In genomic region chr14:58631720-58632119, GRCh38 we compare ENCODE assay signal across 21 cellular contexts. TPM values are rescaled to one million over a fixed set of nuclear protein-coding genes. Genes with fewer than 3 reads are reported as not detected.
DNase-seq lines count a peak whose midpoint lies in the region; ATAC-seq and TF ChIP-seq lines count a peak whose summit lies in the region.
"Had no signal": no experiment of that assay in that cellular context is flagged by ENCODE, and none has a peak within 500 bp of the region (broad histone marks: within the 10 kb centered on the region; RNA-seq: fewer than 3 reads in every experiment).

No MANE protein-coding gene starts in this region.

- H3K4me3 ChIP-seq in prostate gland = no peak overlapping the region
- H3K4me3 ChIP-seq: K562 had no signal

- no peaks in the 10 kb centered on the region for H3K9me3 Mint-ChIP-seq in glutamatergic neuron (ENCODE audit: unreplicated experiment)
- H3K9me3 Mint-ChIP-seq in neural crest cell = no peaks in the 10 kb centered on the region

- no peak overlapping the region for H3K4me3 Mint-ChIP-seq in glutamatergic neuron (ENCODE audit: unreplicated experiment)
- peak overlapping the region; percentile 43 for H3K4me3 Mint-ChIP-seq in neural crest cell
- H3K4me3 Mint-ChIP-seq: B cell had no signal

- no peak for ATAC-seq in GM19467 (IDR thresholded peaks at IDR 0.05; ENCODE audit: unreplicated experiment)
- ATAC-seq: K562, PC-3, SK-N-SH treated with all-trans-retinoic acid at 6 μM for 48 hours had no signal

- DNase-seq in NCI-H2227 (lab: John Stamatoyannopoulos, UW; ENCODE audit: unreplicated experiment) (peak; percentile 30), NCI-H2227 treated with DMSO at 0.1 percent for 48 hours (lab: John Stamatoyannopoulos, UW) (no peak), glutamatergic neuron (peak; percentile 31), neural crest cell (ENCODE audit: low read depth, low spot score) (no peak), prostate gland (ENCODE audit: low spot score) (no peak), DMS79 (lab: John Stamatoyannopoulos, UW) (no peak), AG08396 (ENCODE audit: low spot score) (no peak)
- DNase-seq: COR-L47, GF-D8, NCI-H1105, NCI-H1694, NCI-H345, NCI-H526, PC-3, SIG-M5 had no signal

- no peak overlapping the region for H3K27ac ChIP-seq in prostate gland
- H3K27ac ChIP-seq: 22Rv1, RWPE1 had no signal

- TF ChIP-seq POLR2A in prostate gland (IDR thresholded peaks at IDR 0.05) = no peak

- H3K36me3 Mint-ChIP-seq in glutamatergic neuron (ENCODE audit: unreplicated experiment) (no peaks in the 10 kb centered on the region), neural crest cell (ENCODE audit: low read depth) (no peaks in the 10 kb centered on the region)

- H3K4me1 ChIP-seq in prostate gland (replicated peaks) = no peaks in the 10 kb centered on the region

- H3K27ac Mint-ChIP-seq in glutamatergic neuron (ENCODE audit: unreplicated experiment) (no peak overlapping the region), neural crest cell (ENCODE audit: unreplicated experiment) (peak overlapping the region; percentile 40)
- H3K27ac Mint-ChIP-seq: B cell had no signal

- H3K9me3 ChIP-seq in prostate gland = no peaks in the 10 kb centered on the region

- no peak for TF ChIP-seq CTCF in glutamatergic neuron (IDR thresholded peaks at IDR 0.05; ENCODE audit: partially characterized antibody, unreplicated experiment)
- no peak for TF ChIP-seq CTCF in neural crest cell (conservative IDR thresholded peaks at IDR 0.05)
- no peak for TF ChIP-seq CTCF in prostate gland (IDR thresholded peaks at IDR 0.05)

- no peaks in the 10 kb centered on the region for H3K36me3 ChIP-seq in prostate gland

- no peaks in the 10 kb centered on the region for H3K27me3 Mint-ChIP-seq in glutamatergic neuron (ENCODE audit: unreplicated experiment)
- H3K27me3 Mint-ChIP-seq in neural crest cell (ENCODE audit: low read depth) = peaks cover 57% of the 10 kb centered on the region
- H3K27me3 Mint-ChIP-seq: B cell had no signal

- intact Hi-C loops in prostate gland (cut with DNase I) = loop anchor here (10.0 kb wide), 2 partner anchors 57 to 393 kb away; no protein-coding TSS in a partner anchor

- H3K4me1 Mint-ChIP-seq in glutamatergic neuron (ENCODE audit: low read depth, unreplicated experiment) = peaks cover 22% of the 10 kb centered on the region
- H3K4me1 Mint-ChIP-seq in neural crest cell = peaks cover 34% of the 10 kb centered on the region

- WGBS in prostate gland = 73% methylated on average over 18 of the region's 18 CpGs

- H3K27me3 ChIP-seq in prostate gland (replicated peaks; ENCODE audit: insufficient read depth) = no peaks in the 10 kb centered on the region

RNA-seq across cellular contexts. Expression of gene DACT1, which starts 6.0 kb away (rescaled TPM):
- total RNA-seq in glutamatergic neuron (ENCODE audit: unreplicated experiment) (39.9 TPM), neural crest cell (4.9 and 5.2 TPM in 2 replicates), prostate gland (10 to 100 TPM in 1 of 2 donors, 1 to 10 TPM in 1; 4.5 to 27.1 TPM)

Comparison
In these comparisons a context has a peak if more than half of its experiments do, and no peak if none do; other contexts are left out.
1. DNase-seq: peak in NCI-H2227 (single experiment) and glutamatergic neuron (single experiment); none in NCI-H2227 treated with DMSO at 0.1 percent for 48 hours (single experiment), neural crest cell (single experiment), prostate gland (single experiment), DMS79 (single experiment) and AG08396 (single experiment).